32 cellular contexts compared by ENCODE assay signal in genomic region chr5:127810707-127811106, GRCh38.
"Had no signal": no experiment of that assay in that cellular context is flagged by ENCODE, and none has a peak within 500 bp of the region (broad histone marks: within the 10 kb centered on the region; RNA-seq: fewer than 3 reads in every experiment).

No MANE protein-coding gene starts in this region.

- FAIRE-seq: astrocyte, bronchial epithelial cell had no signal

- H3K27me3 ChIP-seq: brain microvascular endothelial cell, esophagus muscularis mucosa, gastroesophageal sphincter, heart right ventricle had no signal

- H3K27ac Mint-ChIP-seq: activated B cell treated with CpG ODN at 0.5 μM for 24 hours; activated CD8-positive, alpha-beta T cell treated with anti-CD3 and anti-CD28 coated beads for 36 hours; activated naive CD8-positive, alpha-beta T cell; activated T-helper 17 cell treated with anti-CD3 and anti-CD28 coated beads, Interleukin-2, amount 50 U/mL, for 72 hours; endodermal cell; T-helper 17 cell; T-helper 2 cell treated with Interferon-gamma antibody and Interleukin-4, amounts not matched to agents 5 μg/mL and 100 μg/mL, for 36 hours had no signal

- H3K4me3 ChIP-seq: coronary artery, esophagus muscularis mucosa, gastroesophageal sphincter, heart right ventricle had no signal

- DNase-seq: activated B cell treated with CpG ODN at 0.5 μM for 24 hours; activated CD4-positive, alpha-beta T cell treated with anti-CD3 and anti-CD28 coated beads for 48 hours; activated CD4-positive, alpha-beta T cell treated with anti-CD3 and anti-CD28 coated beads, Interleukin-2, amount 50 U/mL, for 1 hour; activated CD4-positive, alpha-beta T cell treated with anti-CD3 and anti-CD28 coated beads, Interleukin-2, amount 50 U/mL, for 48 hours; activated CD8-positive, alpha-beta memory T cell treated with anti-CD3 and anti-CD28 coated beads for 24 hours; activated CD8-positive, alpha-beta T cell treated with anti-CD3 and anti-CD28 coated beads for 36 hours; activated effector memory CD4-positive, alpha-beta T cell treated with Interleukin-2 at 50 U/mL for 16 hours; activated gamma-delta T cell treated with Interleukin-2 at 50 U/mL for 16 hours; activated naive CD4-positive, alpha-beta T cell treated with anti-CD3 and anti-CD28 coated beads, Interleukin-2, amount 50 U/mL, for 16 hours; activated naive CD4-positive, alpha-beta T cell treated with Interleukin-2 at 50 U/mL for 16 hours; activated T-cell treated with anti-CD3 and anti-CD28 coated beads, Interleukin-2, amount 50 U/mL, for 4 hours; amniotic stem cell; brain microvascular endothelial cell; dermis blood vessel endothelial cell; effector memory CD4-positive, alpha-beta T cell; endodermal cell; erythroblast; heart right ventricle; T-helper 1 cell; T-helper 17 cell; T1000; WERI-Rb-1 had no signal

- H3K9me3 ChIP-seq: esophagus muscularis mucosa, gastroesophageal sphincter, heart right ventricle had no signal

- H3K4me1 Mint-ChIP-seq: activated B cell treated with CpG ODN at 0.5 μM for 24 hours; activated T-helper 17 cell treated with anti-CD3 and anti-CD28 coated beads, Interleukin-2, amount 50 U/mL, for 72 hours; central memory CD8-positive, alpha-beta T cell had no signal

- ATAC-seq: activated CD4-positive, CD25-positive, alpha-beta regulatory T cell treated with anti-CD3 and anti-CD28 coated beads, Interleukin-2, amount 50 U/mL, for 24 hours; activated CD8-positive, alpha-beta T cell treated with anti-CD3 and anti-CD28 coated beads for 36 hours; activated T-cell treated with anti-CD3 and anti-CD28 coated beads, Interleukin-2, amount 50 U/mL, for 4 hours; activated T-helper 17 cell treated with anti-CD3 and anti-CD28 coated beads, Interleukin-2, amount 50 U/mL, for 72 hours; gastroesophageal sphincter; heart right ventricle; T-helper 17 cell had no signal

- H3K9me3 Mint-ChIP-seq: activated B cell treated with CpG ODN at 0.5 μM for 24 hours; activated CD8-positive, alpha-beta T cell treated with anti-CD3 and anti-CD28 coated beads for 36 hours; activated T-cell treated with anti-CD3 and anti-CD28 coated beads, Interleukin-2, amount 50 U/mL, for 4 hours; activated T-helper 17 cell treated with anti-CD3 and anti-CD28 coated beads, Interleukin-2, amount 50 U/mL, for 72 hours; central memory CD8-positive, alpha-beta T cell; endodermal cell; T-helper 2 cell treated with Interferon-gamma antibody and Interleukin-4, amounts not matched to agents 5 μg/mL and 100 μg/mL, for 36 hours had no signal

- H3K36me3 Mint-ChIP-seq: activated naive CD8-positive, alpha-beta T cell had no signal

- H3K36me3 ChIP-seq: brain microvascular endothelial cell, esophagus muscularis mucosa, gastroesophageal sphincter, heart right ventricle, WERI-Rb-1 had no signal

- H3K4me3 Mint-ChIP-seq: activated B cell treated with CpG ODN at 0.5 μM for 24 hours; activated CD8-positive, alpha-beta T cell treated with anti-CD3 and anti-CD28 coated beads for 36 hours; activated naive CD8-positive, alpha-beta T cell; activated T-cell treated with anti-CD3 and anti-CD28 coated beads, Interleukin-2, amount 50 U/mL, for 4 hours; activated T-helper 17 cell treated with anti-CD3 and anti-CD28 coated beads, Interleukin-2, amount 50 U/mL, for 72 hours; central memory CD8-positive, alpha-beta T cell; endodermal cell; T-helper 17 cell; T-helper 2 cell treated with Interferon-gamma antibody and Interleukin-4, amounts not matched to agents 5 μg/mL and 100 μg/mL, for 36 hours had no signal

- H3K27ac ChIP-seq: brain microvascular endothelial cell, coronary artery, esophagus muscularis mucosa, gastroesophageal sphincter, heart right ventricle, WERI-Rb-1 had no signal
